ENCODE assay signal across 22 cellular contexts in genomic region chr6:91029211-91029610, GRCh38.
A peak's percentile ranks its signal among the peaks of the same experiment; 100 is the strongest.
DNase-seq lines count a peak whose midpoint lies in the region; ATAC-seq, FAIRE-seq and TF ChIP-seq lines count a peak whose summit lies in the region.
"Had no signal": no experiment of that assay in that cellular context is flagged by ENCODE, and none has a peak within 500 bp of the region (broad histone marks: within the 10 kb centered on the region; RNA-seq: fewer than 3 reads in every experiment).

No MANE protein-coding gene starts in this region.

- 24 to 32% (median 28%) methylated on average over 6 of the region's 6 CpGs for WGBS in psoas muscle, 3 donors

- no peak for TF ChIP-seq CTCF in psoas muscle (IDR thresholded peaks at IDR 0.05)

- H3K9me3 ChIP-seq in psoas muscle, result no peaks in the 10 kb centered on the region
- H3K9me3 ChIP-seq: esophagus squamous epithelium, heart left ventricle had no signal

- intact Hi-C loops in psoas muscle (cut with DNase I), result no loop called here

- no peak overlapping the region for H3K27ac ChIP-seq in psoas muscle
- H3K27ac ChIP-seq: dorsolateral prefrontal cortex, esophagus squamous epithelium, heart left ventricle had no signal

- peaks cover 0 to 2% (median 0%) of the 10 kb centered on the region in 3 donors for H3K27me3 ChIP-seq in psoas muscle (ENCODE audit: insufficient read depth in 3 of 3, low read length in 2 of 3)
- H3K27me3 ChIP-seq: esophagus squamous epithelium had no signal

- no peak overlapping the region for H3K4me3 ChIP-seq in psoas muscle
- H3K4me3 ChIP-seq: dorsolateral prefrontal cortex, esophagus squamous epithelium, heart left ventricle had no signal

- ATAC-seq in GM18505 (IDR thresholded peaks at IDR 0.05; ENCODE audit: unreplicated experiment) (no peak), psoas muscle (no peak), HG03469 (IDR thresholded peaks at IDR 0.05; ENCODE audit: unreplicated experiment) (no peak)
- ATAC-seq: heart left ventricle had no signal

- H3K4me1 ChIP-seq in psoas muscle, result no peaks in the 10 kb centered on the region
- H3K4me1 ChIP-seq: heart left ventricle had no signal

- no peak for TF ChIP-seq POLR2A in GM18505 (IDR thresholded peaks at IDR 0.05; ENCODE audit: borderline replicate concordance, extremely low read depth, insufficient read depth, insufficient read length)

- no peaks in the 10 kb centered on the region for H3K36me3 ChIP-seq in psoas muscle (ENCODE audit: insufficient read depth in 1 of 2, low read depth in 1 of 2)
- H3K36me3 ChIP-seq: esophagus squamous epithelium, heart left ventricle had no signal

- DNase-seq in NCI-H82 (lab: John Stamatoyannopoulos, UW), result peak; percentile 62
- no peak for DNase-seq in NCI-H82 treated with DMSO at 0.1 percent for 48 hours (lab: John Stamatoyannopoulos, UW; ENCODE audit: unreplicated experiment)
- DNase-seq in NCI-H446 treated with DMSO at 0.1 percent for 48 hours (lab: John Stamatoyannopoulos, UW), result peak; percentile 1
- peak; percentile 5 for DNase-seq in astrocyte of the hippocampus (ENCODE audit: low read depth, low spot score)
- DNase-seq in urothelium cell line (ENCODE audit: low spot score), result peak; percentile 5
- no peak for DNase-seq in psoas muscle
- DNase-seq: ACHN; activated CD4-positive, alpha-beta T cell treated with anti-CD3 and anti-CD28 coated beads, Interleukin-2, amount 50 U/mL, for 4 hours; activated T-cell treated with anti-CD3 and anti-CD28 coated beads, Interleukin-2, amount 50 U/mL, for 24 hours; CD8-positive, alpha-beta memory T cell; dorsolateral prefrontal cortex; esophagus squamous epithelium; heart left ventricle; Karpas-422; mesenchymal stem cell; NCI-H1930 had no signal

- no peak for FAIRE-seq in urothelium cell line (lab: Jason Lieb, UNC)
- FAIRE-seq: G401.6, GM12891, keratinocyte, RCC 7860 had no signal

Comparison
In these comparisons a context has a peak if more than half of its experiments do, and no peak if none do; other contexts are left out.
1. DNase-seq: peak in NCI-H82 (single experiment), NCI-H446 treated with DMSO at 0.1 percent for 48 hours (single experiment), astrocyte of the hippocampus (single experiment) and urothelium cell line (single experiment); none in NCI-H82 treated with DMSO at 0.1 percent for 48 hours (single experiment) and psoas muscle (0 of 2).